In genomic region chr10:95389176-95389575, GRCh38 we compare ENCODE assay signal across 21 cellular contexts.
A peak's percentile ranks its signal among the peaks of the same experiment; 100 is the strongest.
DNase-seq lines count a peak whose midpoint lies in the region; ATAC-seq and TF ChIP-seq lines count a peak whose summit lies in the region.
"Had no signal": no experiment of that assay in that cellular context is flagged by ENCODE, and none has a peak within 500 bp of the region (broad histone marks: within the 10 kb centered on the region; RNA-seq: fewer than 3 reads in every experiment).

No MANE protein-coding gene starts in this region.

- H3K9me3 Mint-ChIP-seq in chondrocyte (ENCODE audit: low read depth), result no peaks in the 10 kb centered on the region
- H3K9me3 Mint-ChIP-seq: activated naive CD8-positive, alpha-beta T cell treated with anti-CD3 and anti-CD28 coated beads for 36 hours; IgD-negative memory B cell had no signal

- no peaks in the 10 kb centered on the region for H3K9me2 ChIP-seq in PC-9 (ENCODE audit: insufficient read depth)

- H3K4me3 ChIP-seq in PC-9, result no peak overlapping the region
- no peak overlapping the region for H3K4me3 ChIP-seq in lower lobe of right lung
- H3K4me3 ChIP-seq in suprapubic skin, result no peak overlapping the region
- H3K4me3 ChIP-seq: lung, MG63, SK-N-MC, skin epidermis had no signal

- H3K27me3 ChIP-seq in PC-9 (ENCODE audit: insufficient read depth, low read depth) (no peaks in the 10 kb centered on the region), lower lobe of right lung (ENCODE audit: low read depth) (no peaks in the 10 kb centered on the region), suprapubic skin (no peaks in the 10 kb centered on the region)
- H3K27me3 ChIP-seq: MG63 had no signal

- H3K9me3 ChIP-seq in PC-9 (ENCODE audit: insufficient read depth, low read depth), result no peaks in the 10 kb centered on the region
- H3K9me3 ChIP-seq in lower lobe of right lung, result no peaks in the 10 kb centered on the region
- no peaks in the 10 kb centered on the region for H3K9me3 ChIP-seq in suprapubic skin
- H3K9me3 ChIP-seq: MG63 had no signal

- no peak overlapping the region for H3K4me2 ChIP-seq in PC-9

- no peaks in the 10 kb centered on the region for H3K27me3 Mint-ChIP-seq in chondrocyte (ENCODE audit: low read depth)

- no peak for TF ChIP-seq POLR2A in suprapubic skin (IDR thresholded peaks at IDR 0.05)

- no peak for TF ChIP-seq EP300 in suprapubic skin (IDR thresholded peaks at IDR 0.05)

- 51% methylated on average over 2 of the region's 2 CpGs for WGBS in suprapubic skin

- H3K4me1 Mint-ChIP-seq in chondrocyte (ENCODE audit: low read depth), result peaks cover 64% of the 10 kb centered on the region

- H3K36me3 Mint-ChIP-seq in chondrocyte (ENCODE audit: low read depth), result peaks cover 1% of the 10 kb centered on the region
- H3K36me3 Mint-ChIP-seq: activated naive CD8-positive, alpha-beta T cell treated with anti-CD3 and anti-CD28 coated beads for 36 hours had no signal

- H3K36me3 ChIP-seq in PC-9 (ENCODE audit: low read depth) (no peaks in the 10 kb centered on the region), lower lobe of right lung (peaks cover 17% of the 10 kb centered on the region), suprapubic skin (peaks cover 4% of the 10 kb centered on the region)
- H3K36me3 ChIP-seq: MG63 had no signal

- no peak for TF ChIP-seq CTCF in PC-9 (conservative IDR thresholded peaks at IDR 0.05)
- TF ChIP-seq CTCF in chondrocyte (IDR thresholded peaks at IDR 0.05), result no peak
- no peak for TF ChIP-seq CTCF in lower lobe of right lung (IDR thresholded peaks at IDR 0.05)
- TF ChIP-seq CTCF in suprapubic skin (IDR thresholded peaks at IDR 0.05), result no peak

- H3K27ac Mint-ChIP-seq in chondrocyte (ENCODE audit: unreplicated experiment), result peak overlapping the region; percentile 87
- H3K27ac Mint-ChIP-seq: activated naive CD8-positive, alpha-beta T cell treated with anti-CD3 and anti-CD28 coated beads for 36 hours; IgD-negative memory B cell had no signal

- peaks cover 10% of the 10 kb centered on the region for H3F3A ChIP-seq in PC-9 (ENCODE audit: insufficient read depth, low read depth)

- BruUV-seq in PC-9 (replicated peaks; lab: Mats Ljungman, UMichigan), result no TSS peak

- CTCF ChIA-PET in PC-9 (lab: Charles Lee), result no interaction called here

- no peaks in the 10 kb centered on the region for H3K79me2 ChIP-seq in PC-9 (ENCODE audit: low read depth)

- ATAC-seq in lower lobe of right lung (no peak), HG03571 (IDR thresholded peaks at IDR 0.05; ENCODE audit: unreplicated experiment) (no peak), GM18858 (IDR thresholded peaks at IDR 0.05; ENCODE audit: unreplicated experiment) (no peak), GM21717 (IDR thresholded peaks at IDR 0.05; ENCODE audit: unreplicated experiment) (no peak)

- H3K4me1 ChIP-seq in PC-9 (replicated peaks; ENCODE audit: insufficient read depth) (peaks cover 38% of the 10 kb centered on the region), lower lobe of right lung (peaks cover 31% of the 10 kb centered on the region), suprapubic skin (peaks cover 19% of the 10 kb centered on the region)

- H4K20me1 ChIP-seq in PC-9 (ENCODE audit: insufficient read depth), result no peaks in the 10 kb centered on the region

- H3K27ac ChIP-seq in PC-9, result 0 out of 2 replicates have a peak overlapping the region, but pooled peaks have one; percentile 50
- peak overlapping the region; percentile 58 for H3K27ac ChIP-seq in lower lobe of right lung
- H3K27ac ChIP-seq in suprapubic skin, result peak overlapping the region; percentile 1
- H3K27ac ChIP-seq: SK-N-MC had no signal

- DNase-seq in PC-9 (no peak), chondrocyte (ENCODE audit: low spot score) (no peak), lower lobe of right lung (no peak), suprapubic skin (ENCODE audit: low spot score in 2 of 2) (no peak), NCI-H1105 treated with DMSO at 0.1 percent for 48 hours (lab: John Stamatoyannopoulos, UW) (no peak)
- DNase-seq: activated CD4-positive, CD25-positive, alpha-beta regulatory T cell treated with anti-CD3 and anti-CD28 coated beads, Interleukin-2, amount 50 U/mL, for 72 hours; activated CD8-positive, alpha-beta memory T cell treated with anti-CD3 and anti-CD28 coated beads for 24 hours; activated naive CD8-positive, alpha-beta T cell treated with anti-CD3 and anti-CD28 coated beads for 36 hours; activated T-cell treated with anti-CD3 and anti-CD28 coated beads, Interleukin-2, amount 50 U/mL, for 48 hours; DND-41; erythroblast; NCI-H1436 treated with DMSO at 0.1 percent for 48 hours; NCI-H748 treated with DMSO at 0.1 percent for 48 hours had no signal

- no peak overlapping the region for H3K4me3 Mint-ChIP-seq in chondrocyte (ENCODE audit: unreplicated experiment)
- H3K4me3 Mint-ChIP-seq: activated naive CD8-positive, alpha-beta T cell treated with anti-CD3 and anti-CD28 coated beads for 36 hours had no signal

- no peak overlapping the region for H2AFZ ChIP-seq in PC-9

- POLR2A ChIA-PET in PC-9 (lab: Charles Lee; ENCODE audit: unreplicated experiment), result no interaction called here

- intact Hi-C loops in PC-9 (cut with micrococcal nuclease; ENCODE audit: unreplicated experiment) (no loop called here), lower lobe of right lung (cut with DNase I) (no loop called here)

Comparison
In these comparisons a context has a peak if more than half of its experiments do, and no peak if none do; other contexts are left out.
1. H3K27ac ChIP-seq: peak in every context shown above with its lines; median percentile 58 in lower lobe of right lung; 50 in PC-9; 1 in suprapubic skin.